In genomic region chr3:49411968-49412631, GRCh38 we compare ENCODE assay signal across 1 cellular context.
TF ChIP-seq lines count a peak whose summit lies in the region.

Gene RHOA (minus strand): TSS chr3:49411976. CDS start chr3:49375589, 36,387 bp downstream.
Gene TCTA (plus strand): TSS chr3:49412423. CDS start chr3:49412427, 4 bp downstream.

TF ChIP-seq in HepG2, 621 proteins besides CTCF, POLR2A, EP300 and RAD21 (continued from another document and continues in another):
- TF ChIP-seq IRF1 (CRISPR knock-in tag; IDR thresholded peaks at IDR 0.05; ENCODE audit: low read depth) = no peak
- TF ChIP-seq FOXO4 (CRISPR knock-in tag; conservative IDR thresholded peaks at IDR 0.05) = no peak
- peak; percentile 77 for TF ChIP-seq ZNF772 (CRISPR knock-in tag; IDR thresholded peaks at IDR 0.05)
- no peak for TF ChIP-seq FOXJ3 (CRISPR knock-in tag; IDR thresholded peaks at IDR 0.05; ENCODE audit: borderline replicate concordance)
- TF ChIP-seq KLF15 (CRISPR knock-in tag; IDR thresholded peaks at IDR 0.05; ENCODE audit: borderline replicate concordance) = 0 out of 2 replicates have a peak, but pooled peaks have one; percentile 79
- TF ChIP-seq SRSF9 (IDR thresholded peaks at IDR 0.05; ENCODE audit: borderline replicate concordance, insufficient read depth, low read depth, low read length, poor library complexity, severe bottlenecking) = no peak
- no peak for TF ChIP-seq ZNF562 (CRISPR knock-in tag; IDR thresholded peaks at IDR 0.05; ENCODE audit: borderline replicate concordance)
- TF ChIP-seq ZNF205 (CRISPR knock-in tag; IDR thresholded peaks at IDR 0.05) = peak; percentile 82; the same call in 1 of the 2 replicates
- TF ChIP-seq FOXC1 (CRISPR knock-in tag; IDR thresholded peaks at IDR 0.05; ENCODE audit: borderline replicate concordance) = peak; percentile 86; the same call in 1 of the 2 replicates
- no peak for TF ChIP-seq MTA3 (CRISPR knock-in tag; IDR thresholded peaks at IDR 0.05)
- TF ChIP-seq SMAD3 (CRISPR knock-in tag; IDR thresholded peaks at IDR 0.05) = no peak
- TF ChIP-seq ZNF746 (CRISPR knock-in tag; IDR thresholded peaks at IDR 0.05) = no peak
- TF ChIP-seq CEBPZ (IDR thresholded peaks at IDR 0.05; ENCODE audit: low read length) = no peak
- TF ChIP-seq MNT (IDR thresholded peaks at IDR 0.05) = peak; percentile 72
- TF ChIP-seq RNF219 (CRISPR knock-in tag; IDR thresholded peaks at IDR 0.05) = no peak
- peak; percentile 71 for TF ChIP-seq ZFP36L1 (CRISPR knock-in tag; IDR thresholded peaks at IDR 0.05)
- no peak for TF ChIP-seq ZNF703 (CRISPR knock-in tag; IDR thresholded peaks at IDR 0.05; ENCODE audit: borderline replicate concordance)
- no peak for TF ChIP-seq MBNL3 (CRISPR knock-in tag; conservative IDR thresholded peaks at IDR 0.05)
- TF ChIP-seq ZNF747 (CRISPR knock-in tag; IDR thresholded peaks at IDR 0.05; ENCODE audit: borderline replicate concordance) = peak; percentile 69; the same call in 1 of the 2 replicates
- TF ChIP-seq TRIM24 (CRISPR knock-in tag; IDR thresholded peaks at IDR 0.05) = no peak
- no peak for TF ChIP-seq SMC3 (IDR thresholded peaks at IDR 0.05; ENCODE audit: low read length)
- TF ChIP-seq ZBTB46 (CRISPR knock-in tag; IDR thresholded peaks at IDR 0.05; ENCODE audit: borderline replicate concordance) = no peak
- TF ChIP-seq ZNF354B (CRISPR knock-in tag; IDR thresholded peaks at IDR 0.05) = peak; percentile 76; the same call in 1 of the 2 replicates
- TF ChIP-seq ZNF572 (CRISPR knock-in tag; IDR thresholded peaks at IDR 0.05) = no peak
- TF ChIP-seq ZBTB3 (CRISPR knock-in tag; IDR thresholded peaks at IDR 0.05; ENCODE audit: borderline replicate concordance, low read depth) = no peak
- TF ChIP-seq ZNF768 (CRISPR knock-in tag; IDR thresholded peaks at IDR 0.05) = peak; percentile 67; the same call in 1 of the 2 replicates
- TF ChIP-seq ZNF33B (CRISPR knock-in tag; IDR thresholded peaks at IDR 0.05) = 0 out of 2 replicates have a peak, but pooled peaks have one; percentile 59
- TF ChIP-seq TBX3 (IDR thresholded peaks at IDR 0.05; ENCODE audit: borderline replicate concordance) = no peak
- no peak; the same call in 1 of the 2 replicates for TF ChIP-seq ZNF503 (CRISPR knock-in tag; IDR thresholded peaks at IDR 0.05)
- 0 out of 2 replicates have a peak, but pooled peaks have one; percentile 40 for TF ChIP-seq ZMYM3 (CRISPR knock-in tag; IDR thresholded peaks at IDR 0.05)
- TF ChIP-seq ATF6 (CRISPR knock-in tag; conservative IDR thresholded peaks at IDR 0.05) = 0 out of 2 replicates have a peak, but pooled peaks have one; percentile 48
- TF ChIP-seq ZNF570 (CRISPR knock-in tag; IDR thresholded peaks at IDR 0.05; ENCODE audit: borderline replicate concordance) = no peak
- no peak for TF ChIP-seq ZBTB43 (CRISPR knock-in tag; conservative IDR thresholded peaks at IDR 0.05)
- TF ChIP-seq STAT5B (CRISPR knock-in tag; IDR thresholded peaks at IDR 0.05) = peak; percentile 67; the same call in 1 of the 2 replicates
- no peak for TF ChIP-seq TBP (CRISPR knock-in tag; IDR thresholded peaks at IDR 0.05)
- TF ChIP-seq SRY (CRISPR knock-in tag; IDR thresholded peaks at IDR 0.05) = peak; percentile 88
- peak; percentile 22; the same call in 1 of the 2 replicates for TF ChIP-seq THRA (CRISPR knock-in tag; IDR thresholded peaks at IDR 0.05; ENCODE audit: borderline replicate concordance)
- TF ChIP-seq LCORL (IDR thresholded peaks at IDR 0.05) = no peak
- TF ChIP-seq LCORL (CRISPR knock-in tag; IDR thresholded peaks at IDR 0.05) = 0 out of 2 replicates have a peak, but pooled peaks have one; percentile 14
- no peak for TF ChIP-seq ZNF652 (CRISPR knock-in tag; IDR thresholded peaks at IDR 0.05; ENCODE audit: borderline replicate concordance, low read depth)
- TF ChIP-seq E2F2 (CRISPR knock-in tag; IDR thresholded peaks at IDR 0.05; ENCODE audit: borderline replicate concordance) = peak; percentile 60; the same call in 1 of the 2 replicates
